1 cellular context compared by ENCODE assay signal in genomic region chr14:55071870-55072640, GRCh38.
TF ChIP-seq lines count a peak whose summit lies in the region.

No MANE protein-coding gene starts in this region.

TF ChIP-seq in GM12878, 131 proteins besides CTCF, POLR2A, EP300 and RAD21 (continued from another document and continues in another):
- TF ChIP-seq RELB (IDR thresholded peaks at IDR 0.05; ENCODE audit: low read depth) (peak; percentile 85; the same call in 1 of the 2 replicates), SIN3A (IDR thresholded peaks at IDR 0.05; ENCODE audit: low read depth, low read length) (no peak), CHD4 (IDR thresholded peaks at IDR 0.05) (no peak), SPI1 (IDR thresholded peaks at IDR 0.05; ENCODE audit: borderline replicate concordance, insufficient read depth, low read depth, low read length) (peak; percentile 36; the same call in 1 of the 2 replicates), PAX5 (IDR thresholded peaks at IDR 0.05; ENCODE audit: borderline replicate concordance, low read depth, low read length) (peak; percentile 89), RB1 (IDR thresholded peaks at IDR 0.05; ENCODE audit: borderline replicate concordance) (0 out of 2 replicates have a peak, but pooled peaks have one; percentile 30), MEF2B (IDR thresholded peaks at IDR 0.05; ENCODE audit: partially characterized antibody, poor library complexity, severe bottlenecking) (peak; percentile 63), GABPA (IDR thresholded peaks at IDR 0.05; ENCODE audit: low read depth) (no peak), KLF5 (IDR thresholded peaks at IDR 0.05; ENCODE audit: partially characterized antibody) (no peak), CHD1 (IDR thresholded peaks at IDR 0.05; ENCODE audit: low read depth, low read length) (no peak), CEBPB (IDR thresholded peaks at IDR 0.05; ENCODE audit: borderline replicate concordance in 1 of 2, low read depth in 2 of 2, low read length in 2 of 2) (no peak), IKZF2 (IDR thresholded peaks at IDR 0.05) (peak; percentile 75 to 76; a peak in 3 of 4 replicates), MYB (IDR thresholded peaks at IDR 0.05; ENCODE audit: borderline replicate concordance, low read depth, low read length) (peak; percentile 42; the same call in 1 of the 2 replicates), ZBED1 (IDR thresholded peaks at IDR 0.05; ENCODE audit: borderline replicate concordance) (peak; percentile 75; the same call in 1 of the 2 replicates), STAT1 (conservative IDR thresholded peaks at IDR 0.05) (no peak), ATF7 (IDR thresholded peaks at IDR 0.05; ENCODE audit: low read depth) (peak; percentile 70), EZH2 (IDR thresholded peaks at IDR 0.05; ENCODE audit: borderline replicate concordance, control insufficient read depth, low read depth, low read length) (no peak), PKNOX1 (IDR thresholded peaks at IDR 0.05) (peak; percentile 47; the same call in 1 of the 2 replicates), CBX5 (IDR thresholded peaks at IDR 0.05; ENCODE audit: low read depth) (no peak), NR2F1 (conservative IDR thresholded peaks at IDR 0.05) (0 out of 2 replicates have a peak, but pooled peaks have one; percentile 18), NR2C1 (IDR thresholded peaks at IDR 0.05) (no peak), IRF4 (IDR thresholded peaks at IDR 0.05; ENCODE audit: low read depth, low read length) (no peak), ASH2L (IDR thresholded peaks at IDR 0.05; ENCODE audit: borderline replicate concordance, low read depth) (peak; percentile 81; the same call in 1 of the 2 replicates), PML (IDR thresholded peaks at IDR 0.05; ENCODE audit: low read length) (peak; percentile 48; the same call in 1 of the 2 replicates), NBN (IDR thresholded peaks at IDR 0.05) (peak; percentile 77; the same call in 1 of the 2 replicates), RAD51 (IDR thresholded peaks at IDR 0.05) (no peak; the same call in 1 of the 2 replicates), SMC3 (IDR thresholded peaks at IDR 0.05; ENCODE audit: borderline replicate concordance, low read length) (no peak), SMAD1 (IDR thresholded peaks at IDR 0.05; ENCODE audit: low read depth, partially characterized antibody) (no peak)
- TF ChIP-seq, protein P1, sequence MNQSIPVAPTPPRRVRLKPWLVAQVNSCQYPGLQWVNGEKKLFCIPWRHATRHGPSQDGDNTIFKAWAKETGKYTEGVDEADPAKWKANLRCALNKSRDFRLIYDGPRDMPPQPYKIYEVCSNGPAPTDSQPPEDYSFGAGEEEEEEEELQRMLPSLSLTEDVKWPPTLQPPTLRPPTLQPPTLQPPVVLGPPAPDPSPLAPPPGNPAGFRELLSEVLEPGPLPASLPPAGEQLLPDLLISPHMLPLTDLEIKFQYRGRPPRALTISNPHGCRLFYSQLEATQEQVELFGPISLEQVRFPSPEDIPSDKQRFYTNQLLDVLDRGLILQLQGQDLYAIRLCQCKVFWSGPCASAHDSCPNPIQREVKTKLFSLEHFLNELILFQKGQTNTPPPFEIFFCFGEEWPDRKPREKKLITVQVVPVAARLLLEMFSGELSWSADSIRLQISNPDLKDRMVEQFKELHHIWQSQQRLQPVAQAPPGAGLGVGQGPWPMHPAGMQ (IDR thresholded peaks at IDR 0.05; ENCODE audit: borderline replicate concordance), result no peak
- TF ChIP-seq, protein P2, sequence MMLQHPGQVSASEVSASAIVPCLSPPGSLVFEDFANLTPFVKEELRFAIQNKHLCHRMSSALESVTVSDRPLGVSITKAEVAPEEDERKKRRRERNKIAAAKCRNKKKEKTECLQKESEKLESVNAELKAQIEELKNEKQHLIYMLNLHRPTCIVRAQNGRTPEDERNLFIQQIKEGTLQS (IDR thresholded peaks at IDR 0.05; ENCODE audit: borderline replicate concordance, extremely low read depth, low read depth, low read length), result no peak
- TF ChIP-seq, protein P3, sequence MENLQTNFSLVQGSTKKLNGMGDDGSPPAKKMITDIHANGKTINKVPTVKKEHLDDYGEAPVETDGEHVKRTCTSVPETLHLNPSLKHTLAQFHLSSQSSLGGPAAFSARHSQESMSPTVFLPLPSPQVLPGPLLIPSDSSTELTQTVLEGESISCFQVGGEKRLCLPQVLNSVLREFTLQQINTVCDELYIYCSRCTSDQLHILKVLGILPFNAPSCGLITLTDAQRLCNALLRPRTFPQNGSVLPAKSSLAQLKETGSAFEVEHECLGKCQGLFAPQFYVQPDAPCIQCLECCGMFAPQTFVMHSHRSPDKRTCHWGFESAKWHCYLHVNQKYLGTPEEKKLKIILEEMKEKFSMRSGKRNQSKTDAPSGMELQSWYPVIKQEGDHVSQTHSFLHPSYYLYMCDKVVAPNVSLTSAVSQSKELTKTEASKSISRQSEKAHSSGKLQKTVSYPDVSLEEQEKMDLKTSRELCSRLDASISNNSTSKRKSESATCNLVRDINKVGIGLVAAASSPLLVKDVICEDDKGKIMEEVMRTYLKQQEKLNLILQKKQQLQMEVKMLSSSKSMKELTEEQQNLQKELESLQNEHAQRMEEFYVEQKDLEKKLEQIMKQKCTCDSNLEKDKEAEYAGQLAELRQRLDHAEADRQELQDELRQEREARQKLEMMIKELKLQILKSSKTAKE (IDR thresholded peaks at IDR 0.05; ENCODE audit: low read depth, poor library complexity, severe bottlenecking), result peak; percentile 62
- TF ChIP-seq, protein P4, sequence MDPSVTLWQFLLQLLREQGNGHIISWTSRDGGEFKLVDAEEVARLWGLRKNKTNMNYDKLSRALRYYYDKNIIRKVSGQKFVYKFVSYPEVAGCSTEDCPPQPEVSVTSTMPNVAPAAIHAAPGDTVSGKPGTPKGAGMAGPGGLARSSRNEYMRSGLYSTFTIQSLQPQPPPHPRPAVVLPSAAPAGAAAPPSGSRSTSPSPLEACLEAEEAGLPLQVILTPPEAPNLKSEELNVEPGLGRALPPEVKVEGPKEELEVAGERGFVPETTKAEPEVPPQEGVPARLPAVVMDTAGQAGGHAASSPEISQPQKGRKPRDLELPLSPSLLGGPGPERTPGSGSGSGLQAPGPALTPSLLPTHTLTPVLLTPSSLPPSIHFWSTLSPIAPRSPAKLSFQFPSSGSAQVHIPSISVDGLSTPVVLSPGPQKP (IDR thresholded peaks at IDR 0.05; ENCODE audit: low read depth, low read length), result no peak
- TF ChIP-seq, protein P5, sequence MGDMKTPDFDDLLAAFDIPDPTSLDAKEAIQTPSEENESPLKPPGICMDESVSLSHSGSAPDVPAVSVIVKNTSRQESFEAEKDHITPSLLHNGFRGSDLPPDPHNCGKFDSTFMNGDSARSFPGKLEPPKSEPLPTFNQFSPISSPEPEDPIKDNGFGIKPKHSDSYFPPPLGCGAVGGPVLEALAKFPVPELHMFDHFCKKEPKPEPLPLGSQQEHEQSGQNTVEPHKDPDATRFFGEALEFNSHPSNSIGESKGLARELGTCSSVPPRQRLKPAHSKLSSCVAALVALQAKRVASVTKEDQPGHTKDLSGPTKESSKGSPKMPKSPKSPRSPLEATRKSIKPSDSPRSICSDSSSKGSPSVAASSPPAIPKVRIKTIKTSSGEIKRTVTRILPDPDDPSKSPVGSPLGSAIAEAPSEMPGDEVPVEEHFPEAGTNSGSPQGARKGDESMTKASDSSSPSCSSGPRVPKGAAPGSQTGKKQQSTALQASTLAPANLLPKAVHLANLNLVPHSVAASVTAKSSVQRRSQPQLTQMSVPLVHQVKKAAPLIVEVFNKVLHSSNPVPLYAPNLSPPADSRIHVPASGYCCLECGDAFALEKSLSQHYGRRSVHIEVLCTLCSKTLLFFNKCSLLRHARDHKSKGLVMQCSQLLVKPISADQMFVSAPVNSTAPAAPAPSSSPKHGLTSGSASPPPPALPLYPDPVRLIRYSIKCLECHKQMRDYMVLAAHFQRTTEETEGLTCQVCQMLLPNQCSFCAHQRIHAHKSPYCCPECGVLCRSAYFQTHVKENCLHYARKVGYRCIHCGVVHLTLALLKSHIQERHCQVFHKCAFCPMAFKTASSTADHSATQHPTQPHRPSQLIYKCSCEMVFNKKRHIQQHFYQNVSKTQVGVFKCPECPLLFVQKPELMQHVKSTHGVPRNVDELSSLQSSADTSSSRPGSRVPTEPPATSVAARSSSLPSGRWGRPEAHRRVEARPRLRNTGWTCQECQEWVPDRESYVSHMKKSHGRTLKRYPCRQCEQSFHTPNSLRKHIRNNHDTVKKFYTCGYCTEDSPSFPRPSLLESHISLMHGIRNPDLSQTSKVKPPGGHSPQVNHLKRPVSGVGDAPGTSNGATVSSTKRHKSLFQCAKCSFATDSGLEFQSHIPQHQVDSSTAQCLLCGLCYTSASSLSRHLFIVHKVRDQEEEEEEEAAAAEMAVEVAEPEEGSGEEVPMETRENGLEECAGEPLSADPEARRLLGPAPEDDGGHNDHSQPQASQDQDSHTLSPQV (IDR thresholded peaks at IDR 0.05), result no peak
- TF ChIP-seq, protein P6, sequence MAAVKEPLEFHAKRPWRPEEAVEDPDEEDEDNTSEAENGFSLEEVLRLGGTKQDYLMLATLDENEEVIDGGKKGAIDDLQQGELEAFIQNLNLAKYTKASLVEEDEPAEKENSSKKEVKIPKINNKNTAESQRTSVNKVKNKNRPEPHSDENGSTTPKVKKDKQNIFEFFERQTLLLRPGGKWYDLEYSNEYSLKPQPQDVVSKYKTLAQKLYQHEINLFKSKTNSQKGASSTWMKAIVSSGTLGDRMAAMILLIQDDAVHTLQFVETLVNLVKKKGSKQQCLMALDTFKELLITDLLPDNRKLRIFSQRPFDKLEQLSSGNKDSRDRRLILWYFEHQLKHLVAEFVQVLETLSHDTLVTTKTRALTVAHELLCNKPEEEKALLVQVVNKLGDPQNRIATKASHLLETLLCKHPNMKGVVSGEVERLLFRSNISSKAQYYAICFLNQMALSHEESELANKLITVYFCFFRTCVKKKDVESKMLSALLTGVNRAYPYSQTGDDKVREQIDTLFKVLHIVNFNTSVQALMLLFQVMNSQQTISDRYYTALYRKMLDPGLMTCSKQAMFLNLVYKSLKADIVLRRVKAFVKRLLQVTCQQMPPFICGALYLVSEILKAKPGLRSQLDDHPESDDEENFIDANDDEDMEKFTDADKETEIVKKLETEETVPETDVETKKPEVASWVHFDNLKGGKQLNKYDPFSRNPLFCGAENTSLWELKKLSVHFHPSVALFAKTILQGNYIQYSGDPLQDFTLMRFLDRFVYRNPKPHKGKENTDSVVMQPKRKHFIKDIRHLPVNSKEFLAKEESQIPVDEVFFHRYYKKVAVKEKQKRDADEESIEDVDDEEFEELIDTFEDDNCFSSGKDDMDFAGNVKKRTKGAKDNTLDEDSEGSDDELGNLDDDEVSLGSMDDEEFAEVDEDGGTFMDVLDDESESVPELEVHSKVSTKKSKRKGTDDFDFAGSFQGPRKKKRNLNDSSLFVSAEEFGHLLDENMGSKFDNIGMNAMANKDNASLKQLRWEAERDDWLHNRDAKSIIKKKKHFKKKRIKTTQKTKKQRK (IDR thresholded peaks at IDR 0.05; ENCODE audit: low read depth, low read length), result no peak
- TF ChIP-seq, protein P7, sequence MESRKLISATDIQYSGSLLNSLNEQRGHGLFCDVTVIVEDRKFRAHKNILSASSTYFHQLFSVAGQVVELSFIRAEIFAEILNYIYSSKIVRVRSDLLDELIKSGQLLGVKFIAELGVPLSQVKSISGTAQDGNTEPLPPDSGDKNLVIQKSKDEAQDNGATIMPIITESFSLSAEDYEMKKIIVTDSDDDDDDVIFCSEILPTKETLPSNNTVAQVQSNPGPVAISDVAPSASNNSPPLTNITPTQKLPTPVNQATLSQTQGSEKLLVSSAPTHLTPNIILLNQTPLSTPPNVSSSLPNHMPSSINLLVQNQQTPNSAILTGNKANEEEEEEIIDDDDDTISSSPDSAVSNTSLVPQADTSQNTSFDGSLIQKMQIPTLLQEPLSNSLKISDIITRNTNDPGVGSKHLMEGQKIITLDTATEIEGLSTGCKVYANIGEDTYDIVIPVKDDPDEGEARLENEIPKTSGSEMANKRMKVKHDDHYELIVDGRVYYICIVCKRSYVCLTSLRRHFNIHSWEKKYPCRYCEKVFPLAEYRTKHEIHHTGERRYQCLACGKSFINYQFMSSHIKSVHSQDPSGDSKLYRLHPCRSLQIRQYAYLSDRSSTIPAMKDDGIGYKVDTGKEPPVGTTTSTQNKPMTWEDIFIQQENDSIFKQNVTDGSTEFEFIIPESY (IDR thresholded peaks at IDR 0.05), result no peak
- TF ChIP-seq, protein P8, sequence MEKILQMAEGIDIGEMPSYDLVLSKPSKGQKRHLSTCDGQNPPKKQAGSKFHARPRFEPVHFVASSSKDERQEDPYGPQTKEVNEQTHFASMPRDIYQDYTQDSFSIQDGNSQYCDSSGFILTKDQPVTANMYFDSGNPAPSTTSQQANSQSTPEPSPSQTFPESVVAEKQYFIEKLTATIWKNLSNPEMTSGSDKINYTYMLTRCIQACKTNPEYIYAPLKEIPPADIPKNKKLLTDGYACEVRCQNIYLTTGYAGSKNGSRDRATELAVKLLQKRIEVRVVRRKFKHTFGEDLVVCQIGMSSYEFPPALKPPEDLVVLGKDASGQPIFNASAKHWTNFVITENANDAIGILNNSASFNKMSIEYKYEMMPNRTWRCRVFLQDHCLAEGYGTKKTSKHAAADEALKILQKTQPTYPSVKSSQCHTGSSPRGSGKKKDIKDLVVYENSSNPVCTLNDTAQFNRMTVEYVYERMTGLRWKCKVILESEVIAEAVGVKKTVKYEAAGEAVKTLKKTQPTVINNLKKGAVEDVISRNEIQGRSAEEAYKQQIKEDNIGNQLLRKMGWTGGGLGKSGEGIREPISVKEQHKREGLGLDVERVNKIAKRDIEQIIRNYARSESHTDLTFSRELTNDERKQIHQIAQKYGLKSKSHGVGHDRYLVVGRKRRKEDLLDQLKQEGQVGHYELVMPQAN (conservative IDR thresholded peaks at IDR 0.05), result 0 out of 2 replicates have a peak, but pooled peaks have one; percentile 23
- TF ChIP-seq, protein P9, sequence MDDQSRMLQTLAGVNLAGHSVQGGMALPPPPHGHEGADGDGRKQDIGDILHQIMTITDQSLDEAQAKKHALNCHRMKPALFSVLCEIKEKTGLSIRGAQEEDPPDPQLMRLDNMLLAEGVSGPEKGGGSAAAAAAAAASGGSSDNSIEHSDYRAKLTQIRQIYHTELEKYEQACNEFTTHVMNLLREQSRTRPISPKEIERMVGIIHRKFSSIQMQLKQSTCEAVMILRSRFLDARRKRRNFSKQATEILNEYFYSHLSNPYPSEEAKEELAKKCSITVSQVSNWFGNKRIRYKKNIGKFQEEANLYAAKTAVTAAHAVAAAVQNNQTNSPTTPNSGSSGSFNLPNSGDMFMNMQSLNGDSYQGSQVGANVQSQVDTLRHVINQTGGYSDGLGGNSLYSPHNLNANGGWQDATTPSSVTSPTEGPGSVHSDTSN (IDR thresholded peaks at IDR 0.05; ENCODE audit: insufficient replicate concordance, low read depth, low read length), result no peak
